In genomic region chr19:33273881-33274662, GRCh38 we compare ENCODE assay signal across 1 cellular context.
TF ChIP-seq lines count a peak whose summit lies in the region.

No MANE protein-coding gene starts in this region.

TF ChIP-seq in GM23338, 12 proteins besides CTCF, POLR2A, EP300 and RAD21 (continued from another document):
- TF ChIP-seq, protein P1, sequence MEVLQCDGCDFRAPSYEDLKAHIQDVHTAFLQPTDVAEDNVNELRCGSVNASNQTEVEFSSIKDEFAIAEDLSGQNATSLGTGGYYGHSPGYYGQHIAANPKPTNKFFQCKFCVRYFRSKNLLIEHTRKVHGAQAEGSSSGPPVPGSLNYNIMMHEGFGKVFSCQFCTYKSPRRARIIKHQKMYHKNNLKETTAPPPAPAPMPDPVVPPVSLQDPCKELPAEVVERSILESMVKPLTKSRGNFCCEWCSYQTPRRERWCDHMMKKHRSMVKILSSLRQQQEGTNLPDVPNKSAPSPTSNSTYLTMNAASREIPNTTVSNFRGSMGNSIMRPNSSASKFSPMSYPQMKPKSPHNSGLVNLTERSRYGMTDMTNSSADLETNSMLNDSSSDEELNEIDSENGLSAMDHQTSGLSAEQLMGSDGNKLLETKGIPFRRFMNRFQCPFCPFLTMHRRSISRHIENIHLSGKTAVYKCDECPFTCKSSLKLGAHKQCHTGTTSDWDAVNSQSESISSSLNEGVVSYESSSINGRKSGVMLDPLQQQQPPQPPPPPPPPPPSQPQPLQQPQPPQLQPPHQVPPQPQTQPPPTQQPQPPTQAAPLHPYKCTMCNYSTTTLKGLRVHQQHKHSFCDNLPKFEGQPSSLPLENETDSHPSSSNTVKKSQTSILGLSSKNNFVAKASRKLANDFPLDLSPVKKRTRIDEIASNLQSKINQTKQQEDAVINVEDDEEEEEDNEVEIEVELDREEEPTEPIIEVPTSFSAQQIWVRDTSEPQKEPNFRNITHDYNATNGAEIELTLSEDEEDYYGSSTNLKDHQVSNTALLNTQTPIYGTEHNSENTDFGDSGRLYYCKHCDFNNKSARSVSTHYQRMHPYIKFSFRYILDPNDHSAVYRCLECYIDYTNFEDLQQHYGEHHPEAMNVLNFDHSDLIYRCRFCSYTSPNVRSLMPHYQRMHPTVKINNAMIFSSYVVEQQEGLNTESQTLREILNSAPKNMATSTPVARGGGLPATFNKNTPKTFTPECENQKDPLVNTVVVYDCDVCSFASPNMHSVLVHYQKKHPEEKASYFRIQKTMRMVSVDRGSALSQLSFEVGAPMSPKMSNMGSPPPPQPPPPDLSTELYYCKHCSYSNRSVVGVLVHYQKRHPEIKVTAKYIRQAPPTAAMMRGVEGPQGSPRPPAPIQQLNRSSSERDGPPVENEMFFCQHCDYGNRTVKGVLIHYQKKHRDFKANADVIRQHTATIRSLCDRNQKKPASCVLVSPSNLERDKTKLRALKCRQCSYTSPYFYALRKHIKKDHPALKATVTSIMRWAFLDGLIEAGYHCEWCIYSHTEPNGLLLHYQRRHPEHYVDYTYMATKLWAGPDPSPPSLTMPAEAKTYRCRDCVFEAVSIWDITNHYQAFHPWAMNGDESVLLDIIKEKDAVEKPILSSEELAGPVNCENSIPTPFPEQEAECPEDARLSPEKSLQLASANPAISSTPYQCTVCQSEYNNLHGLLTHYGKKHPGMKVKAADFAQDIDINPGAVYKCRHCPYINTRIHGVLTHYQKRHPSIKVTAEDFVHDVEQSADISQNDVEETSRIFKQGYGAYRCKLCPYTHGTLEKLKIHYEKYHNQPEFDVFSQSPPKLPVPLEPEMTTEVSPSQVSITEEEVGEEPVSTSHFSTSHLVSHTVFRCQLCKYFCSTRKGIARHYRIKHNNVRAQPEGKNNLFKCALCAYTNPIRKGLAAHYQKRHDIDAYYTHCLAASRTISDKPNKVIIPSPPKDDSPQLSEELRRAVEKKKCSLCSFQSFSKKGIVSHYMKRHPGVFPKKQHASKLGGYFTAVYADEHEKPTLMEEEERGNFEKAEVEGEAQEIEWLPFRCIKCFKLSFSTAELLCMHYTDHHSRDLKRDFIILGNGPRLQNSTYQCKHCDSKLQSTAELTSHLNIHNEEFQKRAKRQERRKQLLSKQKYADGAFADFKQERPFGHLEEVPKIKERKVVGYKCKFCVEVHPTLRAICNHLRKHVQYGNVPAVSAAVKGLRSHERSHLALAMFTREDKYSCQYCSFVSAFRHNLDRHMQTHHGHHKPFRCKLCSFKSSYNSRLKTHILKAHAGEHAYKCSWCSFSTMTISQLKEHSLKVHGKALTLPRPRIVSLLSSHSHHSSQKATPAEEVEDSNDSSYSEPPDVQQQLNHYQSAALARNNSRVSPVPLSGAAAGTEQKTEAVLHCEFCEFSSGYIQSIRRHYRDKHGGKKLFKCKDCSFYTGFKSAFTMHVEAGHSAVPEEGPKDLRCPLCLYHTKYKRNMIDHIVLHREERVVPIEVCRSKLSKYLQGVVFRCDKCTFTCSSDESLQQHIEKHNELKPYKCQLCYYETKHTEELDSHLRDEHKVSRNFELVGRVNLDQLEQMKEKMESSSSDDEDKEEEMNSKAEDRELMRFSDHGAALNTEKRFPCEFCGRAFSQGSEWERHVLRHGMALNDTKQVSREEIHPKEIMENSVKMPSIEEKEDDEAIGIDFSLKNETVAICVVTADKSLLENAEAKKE (CRISPR knock-in tag; IDR thresholded peaks at IDR 0.05) = no peak
- no peak for TF ChIP-seq EZH2phosphoT487 (IDR thresholded peaks at IDR 0.05; ENCODE audit: unreplicated experiment)
- TF ChIP-seq, protein P2, sequence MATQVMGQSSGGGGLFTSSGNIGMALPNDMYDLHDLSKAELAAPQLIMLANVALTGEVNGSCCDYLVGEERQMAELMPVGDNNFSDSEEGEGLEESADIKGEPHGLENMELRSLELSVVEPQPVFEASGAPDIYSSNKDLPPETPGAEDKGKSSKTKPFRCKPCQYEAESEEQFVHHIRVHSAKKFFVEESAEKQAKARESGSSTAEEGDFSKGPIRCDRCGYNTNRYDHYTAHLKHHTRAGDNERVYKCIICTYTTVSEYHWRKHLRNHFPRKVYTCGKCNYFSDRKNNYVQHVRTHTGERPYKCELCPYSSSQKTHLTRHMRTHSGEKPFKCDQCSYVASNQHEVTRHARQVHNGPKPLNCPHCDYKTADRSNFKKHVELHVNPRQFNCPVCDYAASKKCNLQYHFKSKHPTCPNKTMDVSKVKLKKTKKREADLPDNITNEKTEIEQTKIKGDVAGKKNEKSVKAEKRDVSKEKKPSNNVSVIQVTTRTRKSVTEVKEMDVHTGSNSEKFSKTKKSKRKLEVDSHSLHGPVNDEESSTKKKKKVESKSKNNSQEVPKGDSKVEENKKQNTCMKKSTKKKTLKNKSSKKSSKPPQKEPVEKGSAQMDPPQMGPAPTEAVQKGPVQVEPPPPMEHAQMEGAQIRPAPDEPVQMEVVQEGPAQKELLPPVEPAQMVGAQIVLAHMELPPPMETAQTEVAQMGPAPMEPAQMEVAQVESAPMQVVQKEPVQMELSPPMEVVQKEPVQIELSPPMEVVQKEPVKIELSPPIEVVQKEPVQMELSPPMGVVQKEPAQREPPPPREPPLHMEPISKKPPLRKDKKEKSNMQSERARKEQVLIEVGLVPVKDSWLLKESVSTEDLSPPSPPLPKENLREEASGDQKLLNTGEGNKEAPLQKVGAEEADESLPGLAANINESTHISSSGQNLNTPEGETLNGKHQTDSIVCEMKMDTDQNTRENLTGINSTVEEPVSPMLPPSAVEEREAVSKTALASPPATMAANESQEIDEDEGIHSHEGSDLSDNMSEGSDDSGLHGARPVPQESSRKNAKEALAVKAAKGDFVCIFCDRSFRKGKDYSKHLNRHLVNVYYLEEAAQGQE (IDR thresholded peaks at IDR 0.05; ENCODE audit: unreplicated experiment) = no peak
